1 cellular context compared by ENCODE assay signal in genomic region chr12:100266802-100267602, GRCh38.
TF ChIP-seq lines count a peak whose summit lies in the region.

Gene DEPDC4 (minus strand): TSS chr12:100267079. CDS start chr12:100267076, 3 bp downstream.
A gene with protein sequence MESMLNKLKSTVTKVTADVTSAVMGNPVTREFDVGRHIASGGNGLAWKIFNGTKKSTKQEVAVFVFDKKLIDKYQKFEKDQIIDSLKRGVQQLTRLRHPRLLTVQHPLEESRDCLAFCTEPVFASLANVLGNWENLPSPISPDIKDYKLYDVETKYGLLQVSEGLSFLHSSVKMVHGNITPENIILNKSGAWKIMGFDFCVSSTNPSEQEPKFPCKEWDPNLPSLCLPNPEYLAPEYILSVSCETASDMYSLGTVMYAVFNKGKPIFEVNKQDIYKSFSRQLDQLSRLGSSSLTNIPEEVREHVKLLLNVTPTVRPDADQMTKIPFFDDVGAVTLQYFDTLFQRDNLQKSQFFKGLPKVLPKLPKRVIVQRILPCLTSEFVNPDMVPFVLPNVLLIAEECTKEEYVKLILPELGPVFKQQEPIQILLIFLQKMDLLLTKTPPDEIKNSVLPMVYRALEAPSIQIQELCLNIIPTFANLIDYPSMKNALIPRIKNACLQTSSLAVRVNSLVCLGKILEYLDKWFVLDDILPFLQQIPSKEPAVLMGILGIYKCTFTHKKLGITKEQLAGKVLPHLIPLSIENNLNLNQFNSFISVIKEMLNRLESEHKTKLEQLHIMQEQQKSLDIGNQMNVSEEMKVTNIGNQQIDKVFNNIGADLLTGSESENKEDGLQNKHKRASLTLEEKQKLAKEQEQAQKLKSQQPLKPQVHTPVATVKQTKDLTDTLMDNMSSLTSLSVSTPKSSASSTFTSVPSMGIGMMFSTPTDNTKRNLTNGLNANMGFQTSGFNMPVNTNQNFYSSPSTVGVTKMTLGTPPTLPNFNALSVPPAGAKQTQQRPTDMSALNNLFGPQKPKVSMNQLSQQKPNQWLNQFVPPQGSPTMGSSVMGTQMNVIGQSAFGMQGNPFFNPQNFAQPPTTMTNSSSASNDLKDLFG (plus strand): TSS chr12:100267177. CDS start chr12:100282971, 15,794 bp downstream.

TF ChIP-seq in HCT116, 20 proteins besides CTCF, POLR2A, EP300 and RAD21 (continued from another document):
- TF ChIP-seq, protein P1, sequence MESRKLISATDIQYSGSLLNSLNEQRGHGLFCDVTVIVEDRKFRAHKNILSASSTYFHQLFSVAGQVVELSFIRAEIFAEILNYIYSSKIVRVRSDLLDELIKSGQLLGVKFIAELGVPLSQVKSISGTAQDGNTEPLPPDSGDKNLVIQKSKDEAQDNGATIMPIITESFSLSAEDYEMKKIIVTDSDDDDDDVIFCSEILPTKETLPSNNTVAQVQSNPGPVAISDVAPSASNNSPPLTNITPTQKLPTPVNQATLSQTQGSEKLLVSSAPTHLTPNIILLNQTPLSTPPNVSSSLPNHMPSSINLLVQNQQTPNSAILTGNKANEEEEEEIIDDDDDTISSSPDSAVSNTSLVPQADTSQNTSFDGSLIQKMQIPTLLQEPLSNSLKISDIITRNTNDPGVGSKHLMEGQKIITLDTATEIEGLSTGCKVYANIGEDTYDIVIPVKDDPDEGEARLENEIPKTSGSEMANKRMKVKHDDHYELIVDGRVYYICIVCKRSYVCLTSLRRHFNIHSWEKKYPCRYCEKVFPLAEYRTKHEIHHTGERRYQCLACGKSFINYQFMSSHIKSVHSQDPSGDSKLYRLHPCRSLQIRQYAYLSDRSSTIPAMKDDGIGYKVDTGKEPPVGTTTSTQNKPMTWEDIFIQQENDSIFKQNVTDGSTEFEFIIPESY (IDR thresholded peaks at IDR 0.05; ENCODE audit: extremely low read depth, insufficient replicate concordance, low read length) = no peak
- TF ChIP-seq POLR2AphosphoS5 (IDR thresholded peaks at IDR 0.05; ENCODE audit: low read depth, low read length) (peak; percentile 30), TCF7L2 (IDR thresholded peaks at IDR 0.05; ENCODE audit: borderline replicate concordance, extremely low read depth, insufficient read depth, insufficient read length) (peak; percentile 90), ATF3 (IDR thresholded peaks at IDR 0.05) (no peak), JUND (IDR thresholded peaks at IDR 0.05) (no peak), EZH2phosphoT487 (IDR thresholded peaks at IDR 0.05; ENCODE audit: borderline replicate concordance) (no peak), SRF (IDR thresholded peaks at IDR 0.05; ENCODE audit: low read depth) (no peak), EGR1 (IDR thresholded peaks at IDR 0.05; ENCODE audit: low read depth) (peak; percentile 99), YY1 (IDR thresholded peaks at IDR 0.05; ENCODE audit: extremely low read depth, insufficient replicate concordance, low read depth, low read length) (peak; percentile 73), EZH2 (IDR thresholded peaks at IDR 0.05) (no peak), ZFX (IDR thresholded peaks at IDR 0.05) (peak; percentile 85; the same call in 1 of the 2 replicates), FOSL1 (IDR thresholded peaks at IDR 0.05; ENCODE audit: low read depth) (no peak), SIN3A (IDR thresholded peaks at IDR 0.05; ENCODE audit: low read depth) (peak; percentile 62; the same call in 1 of the 2 replicates), CEBPB (IDR thresholded peaks at IDR 0.05; ENCODE audit: low read depth) (no peak)
